ENCODE assay signal across 24 cellular contexts in the genomic region with DNA sequence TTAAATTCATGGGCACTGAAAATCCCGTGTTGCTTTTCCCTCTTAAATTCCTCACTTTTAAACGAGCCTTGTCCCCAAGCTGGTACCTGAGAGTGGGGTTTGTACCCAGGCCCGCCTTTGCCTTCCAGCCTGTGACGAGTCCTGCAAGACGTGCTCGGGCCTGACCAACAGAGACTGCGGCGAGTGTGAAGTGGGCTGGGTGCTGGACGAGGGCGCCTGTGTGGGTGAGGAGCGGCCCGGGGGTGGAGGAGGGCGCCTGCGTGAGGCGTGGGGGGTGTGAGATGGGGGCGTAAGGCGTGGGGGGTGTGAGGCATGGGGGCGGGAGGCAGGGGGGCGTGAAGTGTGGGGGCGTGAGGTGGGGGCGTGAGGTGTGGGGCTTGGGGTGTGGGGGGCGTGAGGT.
"Had no signal": no experiment of that assay in that cellular context is flagged by ENCODE, and none has a peak within 500 bp of the region (broad histone marks: within the 10 kb centered on the region; RNA-seq: fewer than 3 reads in every experiment).

No MANE protein-coding gene starts in this region.

- ATAC-seq: effector memory CD8-positive, alpha-beta T cell; gastrocnemius medialis; left ventricle myocardium superior; sciatic nerve had no signal

- H3K27me3 ChIP-seq: adrenal gland, ascending aorta, brain microvascular endothelial cell, dorsolateral prefrontal cortex, esophagus squamous epithelium, gastrocnemius medialis had no signal

- H3K4me3 Mint-ChIP-seq: activated naive CD8-positive, alpha-beta T cell; activated T-cell treated with anti-CD3 and anti-CD28 coated beads, Interleukin-2, amount 50 U/mL, for 24 hours; effector memory CD8-positive, alpha-beta T cell; memory B cell; nephron progenitor cell had no signal

- H3K27ac Mint-ChIP-seq: activated naive CD8-positive, alpha-beta T cell; effector memory CD8-positive, alpha-beta T cell; nephron progenitor cell had no signal

- H3K9me3 ChIP-seq: adrenal gland, ascending aorta, esophagus squamous epithelium, gastrocnemius medialis, thoracic aorta had no signal

- H3K4me3 ChIP-seq: adrenal gland, ascending aorta, dorsolateral prefrontal cortex, esophagus squamous epithelium, gastrocnemius medialis, thoracic aorta had no signal

- H3K27me3 Mint-ChIP-seq: activated naive CD8-positive, alpha-beta T cell; activated T-cell treated with anti-CD3 and anti-CD28 coated beads, Interleukin-2, amount 50 U/mL, for 24 hours; effector memory CD8-positive, alpha-beta T cell; memory B cell had no signal

- DNase-seq: activated naive CD4-positive, alpha-beta T cell; activated T-cell treated with anti-CD3 and anti-CD28 coated beads, Interleukin-2, amount 50 U/mL, for 24 hours; brain microvascular endothelial cell; central memory CD4-positive, alpha-beta T cell; dorsolateral prefrontal cortex; effector memory CD8-positive, alpha-beta T cell; esophagus squamous epithelium; gastrocnemius medialis; head of caudate nucleus; left ventricle myocardium superior; nephron progenitor cell; occipital lobe; small intestine; stimulated activated CD4-positive, alpha-beta T cell treated with anti-CD3 and anti-CD28 coated beads, Interleukin-2, amount 100 ng/mL, for 48 hours; stimulated activated CD8-positive, alpha-beta memory T cell treated with anti-CD3 and anti-CD28 coated beads, Interleukin-4, amount 100 ng/mL, for 48 hours; stimulated activated naive CD4-positive, alpha-beta T cell; T-helper 1 cell had no signal

- H3K27ac ChIP-seq: adrenal gland, ascending aorta, brain microvascular endothelial cell, dorsolateral prefrontal cortex, esophagus squamous epithelium, gastrocnemius medialis, thoracic aorta had no signal

- H3K9me3 Mint-ChIP-seq: activated T-cell treated with anti-CD3 and anti-CD28 coated beads, Interleukin-2, amount 50 U/mL, for 24 hours; activated T-helper 2 cell treated with anti-CD3 and anti-CD28 coated beads, Interferon-gamma antibody, Interleukin-2, Interleukin-4, amounts not matched to agents 10 μg/mL and 5 μg/mL and 100 μg/mL, durations not matched to agents 14 hours and 24 hours and 36 hours; effector memory CD8-positive, alpha-beta T cell; memory B cell; nephron progenitor cell had no signal
